23 cellular contexts compared by ENCODE assay signal in genomic region chr3:71500696-71501095, GRCh38.
DNase-seq lines count a peak whose midpoint lies in the region; ATAC-seq and TF ChIP-seq lines count a peak whose summit lies in the region.
"Had no signal": no experiment of that assay in that cellular context is flagged by ENCODE, and none has a peak within 500 bp of the region (broad histone marks: within the 10 kb centered on the region; RNA-seq: fewer than 3 reads in every experiment).

No MANE protein-coding gene starts in this region.

- H3K27me3 ChIP-seq in Karpas-422 (ENCODE audit: low read length) (no peaks in the 10 kb centered on the region), neutrophil (no peaks in the 10 kb centered on the region), colonic mucosa (no peaks in the 10 kb centered on the region)
- H3K27me3 ChIP-seq: gastroesophageal sphincter, right atrium auricular region, upper lobe of left lung had no signal

- ATAC-seq in HG03520 (IDR thresholded peaks at IDR 0.05; ENCODE audit: unreplicated experiment): no peak
- ATAC-seq: gastroesophageal sphincter, HepG2, left ventricle myocardium superior, natural killer cell had no signal

- peaks cover 0 to 2% (median 0%) of the 10 kb centered on the region in 7 donors for H3K9me3 Mint-ChIP-seq in CD14-positive monocyte
- H3K9me3 Mint-ChIP-seq: CD8-positive, alpha-beta memory T cell; mesothelial cell of epicardium; natural killer cell had no signal

- peaks cover 56% of the 10 kb centered on the region for H3K4me1 Mint-ChIP-seq in CD14-positive monocyte

- no peaks in the 10 kb centered on the region for H3K27me3 Mint-ChIP-seq in CD14-positive monocyte (ENCODE audit: low read depth in 3 of 3)

- H3K27ac Mint-ChIP-seq in CD14-positive monocyte: peak overlapping the region in 4 of 7 donors; percentile 39 to 89 (median 76)
- H3K27ac Mint-ChIP-seq: mesothelial cell of epicardium had no signal

- H2AFZ ChIP-seq in Karpas-422 (ENCODE audit: low read length): no peak overlapping the region

- H3K4me3 Mint-ChIP-seq in CD14-positive monocyte: no peak overlapping the region
- H3K4me3 Mint-ChIP-seq: CD8-positive, alpha-beta memory T cell; mesothelial cell of epicardium; natural killer cell had no signal

- H3K4me2 ChIP-seq in Karpas-422 (ENCODE audit: low read depth, low read length, poor library complexity, severe bottlenecking): no peak overlapping the region
- H3K4me2 ChIP-seq: smooth muscle cell had no signal

- H3K9me3 ChIP-seq in Karpas-422 (ENCODE audit: low read length): no peaks in the 10 kb centered on the region
- H3K9me3 ChIP-seq in neutrophil: no peaks in the 10 kb centered on the region
- H3K9me3 ChIP-seq in colonic mucosa: no peaks in the 10 kb centered on the region
- H3K9me3 ChIP-seq: gastroesophageal sphincter, right atrium auricular region, upper lobe of left lung had no signal

- TF ChIP-seq CTCF in CD14-positive monocyte (IDR thresholded peaks at IDR 0.05): no peak
- TF ChIP-seq CTCF in neutrophil (IDR thresholded peaks at IDR 0.05): no peak
- no peak for TF ChIP-seq CTCF in colonic mucosa (IDR thresholded peaks at IDR 0.05)

- no peak overlapping the region for H3K4me3 ChIP-seq in Karpas-422 (ENCODE audit: low read length)
- H3K4me3 ChIP-seq in neutrophil (ENCODE audit: low read depth in 1 of 2, low read length in 1 of 2): no peak overlapping the region
- H3K4me3 ChIP-seq in colonic mucosa: no peak overlapping the region
- H3K4me3 ChIP-seq: gastroesophageal sphincter, right atrium auricular region, smooth muscle cell, upper lobe of left lung had no signal

- peaks cover 18 to 25% of the 10 kb centered on the region in 2 donors for H3K36me3 Mint-ChIP-seq in CD14-positive monocyte
- H3K36me3 Mint-ChIP-seq: natural killer cell had no signal

- no peaks in the 10 kb centered on the region for H3K9me2 ChIP-seq in Karpas-422 (replicated peaks; ENCODE audit: insufficient read depth, low read length)

- H3K36me3 ChIP-seq in Karpas-422 (ENCODE audit: insufficient read depth, low read length): peaks cover 20% of the 10 kb centered on the region; the same call in 1 of the 2 replicates
- H3K36me3 ChIP-seq in neutrophil: no peaks in the 10 kb centered on the region
- no peaks in the 10 kb centered on the region for H3K36me3 ChIP-seq in colonic mucosa
- H3K36me3 ChIP-seq: gastroesophageal sphincter, right atrium auricular region, upper lobe of left lung had no signal

- intact Hi-C loops in CD14-positive monocyte (cut with micrococcal nuclease) (loop anchor here in 1 of 2 donors (5.0 kb wide), 2 partner anchors 82 to 108 kb away; partner anchors contain the start of gene FOXP1), colonic mucosa (cut with DNase I) (no loop called here), posterior vena cava (cut with DNase I) (no loop called here)

- DNase-seq in CD14-positive monocyte (ENCODE audit: low spot score) (no peak), Karpas-422 (no peak), caudate nucleus (lab: John Stamatoyannopoulos, UW) (no peak), colonic mucosa (no peak), posterior vena cava (ENCODE audit: low spot score) (no peak)
- DNase-seq: amygdala; CD8-positive, alpha-beta memory T cell; DMS 273 treated with DMSO at 0.1 percent for 48 hours; hypothalamus; left ventricle myocardium superior; natural killer cell; NCI-H446 treated with DMSO at 0.1 percent for 48 hours; stimulated activated CD4-positive, alpha-beta T cell treated with anti-CD3 and anti-CD28 coated beads, Interleukin-1b, Interleukin-23, amount 100 ng/mL, for 48 hours; stimulated activated CD8-positive, alpha-beta memory T cell treated with anti-CD3 and anti-CD28 coated beads, Interleukin-4, amount 100 ng/mL, for 48 hours; upper lobe of left lung had no signal

- no peaks in the 10 kb centered on the region for H4K20me1 ChIP-seq in Karpas-422 (ENCODE audit: insufficient read depth, low read depth, low read length)

- peaks cover 98% of the 10 kb centered on the region for H3K79me2 ChIP-seq in Karpas-422 (ENCODE audit: low read length)

- H3K27ac ChIP-seq in Karpas-422 (ENCODE audit: low read length): peak overlapping the region; percentile 22; the same call in 1 of the 2 replicates
- H3K27ac ChIP-seq in caudate nucleus (ENCODE audit: low read depth, low read length): peak overlapping the region; percentile 19
- H3K27ac ChIP-seq in neutrophil: peak overlapping the region; percentile 29
- no peak overlapping the region for H3K27ac ChIP-seq in colonic mucosa
- H3K27ac ChIP-seq: gastroesophageal sphincter, right atrium auricular region, RWPE1, upper lobe of left lung had no signal

- H3K4me1 ChIP-seq in Karpas-422 (ENCODE audit: low read length): peaks cover 52% of the 10 kb centered on the region
- H3K4me1 ChIP-seq in neutrophil (ENCODE audit: control insufficient read depth in 1 of 2, insufficient read depth in 1 of 2, low read depth in 1 of 2, low read length in 1 of 2): peaks cover 7 to 18% of the 10 kb centered on the region in 2 experiments
- no peaks in the 10 kb centered on the region for H3K4me1 ChIP-seq in colonic mucosa

- H3K9ac ChIP-seq in Karpas-422 (ENCODE audit: low read length) (no peak overlapping the region), colonic mucosa (ENCODE audit: low read depth in 2 of 2, low read length in 2 of 2) (no peak overlapping the region)
